Comparison of ENCODE assay signal across 11 cellular contexts in the genomic region with DNA sequence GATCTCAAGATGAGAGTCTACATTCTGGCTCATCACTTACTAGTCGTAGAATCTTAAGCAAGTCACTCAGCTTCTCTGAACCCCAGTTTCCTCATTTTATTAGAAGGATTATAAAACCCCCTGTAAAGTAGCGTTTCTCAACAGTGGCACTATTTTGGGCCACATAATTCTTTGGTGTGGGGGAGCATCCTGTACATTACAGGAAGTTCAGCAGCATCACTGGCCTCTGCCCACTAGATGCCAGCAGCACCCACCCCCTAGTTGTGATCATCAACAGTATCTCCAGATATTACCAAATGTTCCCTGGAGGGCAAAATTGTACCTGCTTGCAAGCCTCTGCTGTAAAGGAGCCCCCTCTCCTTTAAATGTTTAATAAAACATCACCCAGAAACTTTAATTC. TPM values are rescaled to one million over a fixed set of nuclear protein-coding genes. Genes with fewer than 3 reads are reported as not detected.
DNase-seq lines count a peak whose midpoint lies in the region; ATAC-seq, FAIRE-seq and TF ChIP-seq lines count a peak whose summit lies in the region.
"Had no signal": no experiment of that assay in that cellular context is flagged by ENCODE, and none has a peak within 500 bp of the region (broad histone marks: within the 10 kb centered on the region; RNA-seq: fewer than 3 reads in every experiment).

No MANE protein-coding gene starts in this region.

- no peak for FAIRE-seq in HepG2 (lab: Jason Lieb, UNC)

- peaks cover 62% of the 10 kb centered on the region for H3K79me2 ChIP-seq in HepG2 (ENCODE audit: insufficient read depth, low read length)

- no peak overlapping the region for H2AFZ ChIP-seq in HepG2 (ENCODE audit: low read length)

- H3K9me3 ChIP-seq in HepG2 (ENCODE audit: low read length) (no peaks in the 10 kb centered on the region), right lobe of liver (no peaks in the 10 kb centered on the region), uterus (no peaks in the 10 kb centered on the region)
- H3K9me3 ChIP-seq: gastrocnemius medialis had no signal

- 0 out of 2 replicates have a peak, but pooled peaks have one; percentile 20 for TF ChIP-seq RAD21 in HepG2 (CRISPR knock-in tag; IDR thresholded peaks at IDR 0.05)

- POLR2A ChIA-PET in HepG2 (lab: Yijun Ruan, JAX) = interaction anchor here (1.3 kb wide), 1 partner anchor 23 kb away, joined by 12 read pairs; a partner anchor contains a TSS

- H4K20me1 ChIP-seq in HepG2 (ENCODE audit: insufficient read depth, low read length) = no peaks in the 10 kb centered on the region

- H3K4me3 ChIP-seq in HepG2 (replicated peaks in 1 of 3; ENCODE audit: insufficient read depth in 1 of 3, low read depth in 2 of 3, low read length in 3 of 3) (peak overlapping the region in 1 of 3 experiments; percentile 34; a peak in 1 of 6 replicates), right lobe of liver (no peak overlapping the region), uterus (no peak overlapping the region)
- H3K4me3 ChIP-seq: gastrocnemius medialis had no signal

- TF ChIP-seq CTCF in HepG2 (CRISPR knock-in tag; IDR thresholded peaks at IDR 0.05) (peak; percentile 17; the same call in 1 of the 2 replicates), right lobe of liver (IDR thresholded peaks at IDR 0.05) (peak in 1 of 4 donors; percentile 2), uterus (IDR thresholded peaks at IDR 0.05) (no peak)

- H3K27ac ChIP-seq in HepG2 (ENCODE audit: extremely low read length, insufficient read depth, low read length) = peak overlapping the region; percentile 94
- H3K27ac ChIP-seq in right lobe of liver = peak overlapping the region in 1 of 3 donors; percentile 14
- H3K27ac ChIP-seq in uterus = peak overlapping the region; percentile 60 to 69

- WGBS in HepG2 (ENCODE audit: low lambda C conversion rate) = 94% methylated on average over 2 of the region's 2 CpGs
- no CpG with 5 or more reads among the region's 2 CpGs for WGBS in right lobe of liver (ENCODE audit: insufficient coverage, low coverage, low lambda C conversion rate, missing lambda C conversion rate)

- intact Hi-C loops in HepG2 (cut with micrococcal nuclease; ENCODE audit: unreplicated experiment) (loop anchor here (10.0 kb wide), 1 partner anchor 182 kb away; no protein-coding TSS in a partner anchor), right lobe of liver (cut with DNase I) (no loop called here), uterus (cut with DNase I; ENCODE audit: low total_unique reads) (no loop called here)

- no peak for ATAC-seq in HepG2
- ATAC-seq in right lobe of liver = no peak
- peak; percentile 71 for ATAC-seq in SK-N-SH treated with all-trans-retinoic acid at 6 μM for 48 hours

- H3K4me2 ChIP-seq in HepG2 (ENCODE audit: low read depth, low read length) = peak overlapping the region; percentile 71

- H3K36me3 ChIP-seq in HepG2 (replicated peaks in 1 of 2; ENCODE audit: control insufficient read depth in 1 of 2, insufficient read depth in 2 of 2, low read length in 2 of 2) = peaks cover 3 to 20% of the 10 kb centered on the region in 2 experiments
- H3K36me3 ChIP-seq in right lobe of liver = no peaks in the 10 kb centered on the region
- no peaks in the 10 kb centered on the region for H3K36me3 ChIP-seq in uterus
- H3K36me3 ChIP-seq: gastrocnemius medialis had no signal

- no peak for TF ChIP-seq POLR2A in HepG2 (IDR thresholded peaks at IDR 0.05; ENCODE audit: insufficient read depth in 1 of 2, low read depth in 2 of 2, low read length in 2 of 2)
- no peak for TF ChIP-seq POLR2A in right lobe of liver (IDR thresholded peaks at IDR 0.05)
- TF ChIP-seq POLR2A in uterus (IDR thresholded peaks at IDR 0.05) = no peak

- H3K4me1 ChIP-seq in HepG2 (ENCODE audit: insufficient read depth, low read length) = peaks cover 92% of the 10 kb centered on the region
- peaks cover 0 to 74% (median 21%) of the 10 kb centered on the region in 4 donors for H3K4me1 ChIP-seq in right lobe of liver
- H3K4me1 ChIP-seq in uterus = peaks cover 0 to under 1% of the 10 kb centered on the region in 2 donors

- H3K27me3 ChIP-seq in HepG2 (ENCODE audit: control insufficient read depth in 1 of 2, insufficient read depth in 2 of 2, low read length in 2 of 2) (no peaks in the 10 kb centered on the region), right lobe of liver (no peaks in the 10 kb centered on the region), uterus (no peaks in the 10 kb centered on the region)
- H3K27me3 ChIP-seq: gastrocnemius medialis had no signal

- in situ Hi-C loops in HepG2 (cut with HindIII; ENCODE audit: extremely low pct_ligation_motif_present, low pct_unique_long_range_greater_than_20kb) = no loop called here

- peak overlapping the region; percentile 61 for H3K9ac ChIP-seq in HepG2 (ENCODE audit: insufficient read depth, low read depth, low read length)

- TF ChIP-seq EP300 in HepG2 (IDR thresholded peaks at IDR 0.05; ENCODE audit: low read depth in 2 of 2, low read length in 2 of 2) = no peak
- TF ChIP-seq EP300 in HepG2 (CRISPR knock-in tag; IDR thresholded peaks at IDR 0.05; ENCODE audit: borderline replicate concordance) = no peak

- CTCF ChIA-PET in HepG2 (lab: Yijun Ruan, JAX; ENCODE audit: low intra/inter-chr PET ratio, low total read pairs) = no interaction called here

- BruUV-seq in HepG2 (replicated peaks; lab: Mats Ljungman, UMichigan) = no TSS peak

- DNase-seq in HepG2 (ENCODE audit: low spot score) = no peak
- no peak for DNase-seq in right lobe of liver
- DNase-seq in globus pallidus (ENCODE audit: low spot score) = peak; percentile 61
- no peak for DNase-seq in uterus
- no peak for DNase-seq in middle frontal gyrus (ENCODE audit: extremely low spot score, low spot score)
- DNase-seq in DMS153 treated with DMSO at 0.1 percent for 48 hours (lab: John Stamatoyannopoulos, UW; ENCODE audit: unreplicated experiment) = no peak
- no peak for DNase-seq in 8988T
- DNase-seq: activated naive CD8-positive, alpha-beta T cell treated with anti-CD3 and anti-CD28 coated beads for 36 hours; gastrocnemius medialis; NCI-H187 treated with DMSO at 0.1 percent for 48 hours had no signal

TF ChIP-seq in HepG2, 621 proteins besides CTCF, POLR2A, EP300 and RAD21:
- TF ChIP-seq, protein P1, sequence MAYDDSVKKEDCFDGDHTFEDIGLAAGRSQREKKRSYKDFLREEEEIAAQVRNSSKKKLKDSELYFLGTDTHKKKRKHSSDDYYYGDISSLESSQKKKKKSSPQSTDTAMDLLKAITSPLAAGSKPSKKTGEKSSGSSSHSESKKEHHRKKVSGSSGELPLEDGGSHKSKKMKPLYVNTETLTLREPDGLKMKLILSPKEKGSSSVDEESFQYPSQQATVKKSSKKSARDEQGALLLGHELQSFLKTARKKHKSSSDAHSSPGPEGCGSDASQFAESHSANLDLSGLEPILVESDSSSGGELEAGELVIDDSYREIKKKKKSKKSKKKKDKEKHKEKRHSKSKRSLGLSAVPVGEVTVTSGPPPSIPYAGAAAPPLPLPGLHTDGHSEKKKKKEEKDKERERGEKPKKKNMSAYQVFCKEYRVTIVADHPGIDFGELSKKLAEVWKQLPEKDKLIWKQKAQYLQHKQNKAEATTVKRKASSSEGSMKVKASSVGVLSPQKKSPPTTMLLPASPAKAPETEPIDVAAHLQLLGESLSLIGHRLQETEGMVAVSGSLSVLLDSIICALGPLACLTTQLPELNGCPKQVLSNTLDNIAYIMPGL (CRISPR knock-in tag; IDR thresholded peaks at IDR 0.05; ENCODE audit: borderline replicate concordance in 1 of 2, low read depth in 1 of 2) = no peak
- peak; percentile 22; the same call in 1 of the 2 replicates for TF ChIP-seq STAG1 (CRISPR knock-in tag; IDR thresholded peaks at IDR 0.05)
TF ChIP-seq in HepG2: peak in this region for 1.

TF ChIP-seq in SK-N-SH treated with all-trans-retinoic acid at 6 μM for 48 hours, 23 proteins besides CTCF, POLR2A, EP300 and RAD21 (continues in another document):
- TF ChIP-seq OSR1 (CRISPR knock-in tag; IDR thresholded peaks at IDR 0.05) (no peak), RARB (CRISPR knock-in tag; IDR thresholded peaks at IDR 0.05) (no peak)
- TF ChIP-seq, protein P2, sequence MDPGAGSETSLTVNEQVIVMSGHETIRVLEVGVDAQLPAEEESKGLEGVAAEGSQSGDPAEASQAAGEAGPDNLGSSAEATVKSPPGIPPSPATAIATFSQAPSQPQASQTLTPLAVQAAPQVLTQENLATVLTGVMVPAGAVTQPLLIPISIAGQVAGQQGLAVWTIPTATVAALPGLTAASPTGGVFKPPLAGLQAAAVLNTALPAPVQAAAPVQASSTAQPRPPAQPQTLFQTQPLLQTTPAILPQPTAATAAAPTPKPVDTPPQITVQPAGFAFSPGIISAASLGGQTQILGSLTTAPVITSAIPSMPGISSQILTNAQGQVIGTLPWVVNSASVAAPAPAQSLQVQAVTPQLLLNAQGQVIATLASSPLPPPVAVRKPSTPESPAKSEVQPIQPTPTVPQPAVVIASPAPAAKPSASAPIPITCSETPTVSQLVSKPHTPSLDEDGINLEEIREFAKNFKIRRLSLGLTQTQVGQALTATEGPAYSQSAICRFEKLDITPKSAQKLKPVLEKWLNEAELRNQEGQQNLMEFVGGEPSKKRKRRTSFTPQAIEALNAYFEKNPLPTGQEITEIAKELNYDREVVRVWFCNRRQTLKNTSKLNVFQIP (CRISPR knock-in tag; IDR thresholded peaks at IDR 0.05; ENCODE audit: borderline replicate concordance, low read depth) = no peak

RNA-seq across cellular contexts. Expression of a gene that starts 22.6 kb away (rescaled TPM):
- total RNA-seq in HepG2 (2016; rRNA removed; fragmentation: Illumina TruSeq; extraction: Trizol) (13.8 and 14.3 TPM in 2 replicates), right lobe of liver (10 to 100 TPM in 3 of 6 experiments, 1 to 10 TPM in 3; 7.0 to 16.1 (median 9.8) TPM), uterus (10 to 100 TPM; 36.8 to 65.6 (median 46.0) TPM)
- total RNA-seq in HepG2 (2016; cell fraction: cytosol; rRNA removed; fragmentation: Illumina TruSeq; extraction: Trizol; ENCODE audit: low read depth) = 5.1 and 5.3 TPM in 2 replicates
- total RNA-seq in HepG2 (2016; cell fraction: insoluble cytoplasmic fraction; rRNA removed; fragmentation: Illumina TruSeq; extraction: Trizol) = 13.0 and 13.3 TPM in 2 replicates
- total RNA-seq in HepG2 (2016; cell fraction: membrane; rRNA removed; fragmentation: Illumina TruSeq; extraction: Trizol) = 9.4 and 10.5 TPM in 2 replicates
- 53.4 and 58.4 TPM in 2 replicates for total RNA-seq in HepG2 (2016; cell fraction: nucleus; rRNA removed; fragmentation: Illumina TruSeq; extraction: Trizol)
- polyA plus RNA-seq in HepG2 (2011; rRNA removed) = 10.4 and 12.8 TPM in 2 replicates
- 5.8 and 6.4 TPM in 2 replicates for polyA plus RNA-seq in HepG2 (2011; cell fraction: cytosol; rRNA removed)
- 15.9 and 29.1 TPM in 2 replicates for polyA plus RNA-seq in HepG2 (2011; cell fraction: nucleus; rRNA removed)
- polyA plus RNA-seq in HepG2 (2012) = 11.9 and 13.6 TPM in 2 replicates
- 2.0 and 2.1 TPM in 2 replicates for polyA plus RNA-seq in HepG2 (2016; cell fraction: cytosol; fragmentation: Illumina TruSeq; extraction: Trizol; ENCODE audit: low read depth)
- polyA plus RNA-seq in HepG2 (2016; cell fraction: insoluble cytoplasmic fraction; fragmentation: Illumina TruSeq; extraction: Trizol; ENCODE audit: low read depth) = 8.6 and 9.2 TPM in 2 replicates
- 2.3 and 3.4 TPM in 2 replicates for polyA plus RNA-seq in HepG2 (2016; cell fraction: membrane; fragmentation: Illumina TruSeq; extraction: Trizol; ENCODE audit: low read depth)
- 14.9 and 15.9 TPM in 2 replicates for polyA plus RNA-seq in HepG2 (2016; cell fraction: nucleus; fragmentation: Illumina TruSeq; extraction: Trizol; ENCODE audit: insufficient read depth, low read depth)
- polyA minus RNA-seq in HepG2 (2011; rRNA and poly(A)+ RNA removed; ENCODE audit: low replicate concordance) = 7.2 and 67.0 TPM in 2 replicates
- polyA minus RNA-seq in HepG2 (2011; cell fraction: cytosol; rRNA and poly(A)+ RNA removed) = 9.8 and 14.1 TPM in 2 replicates
- 147 and 165 TPM in 2 replicates for polyA minus RNA-seq in HepG2 (2011; cell fraction: nucleus; rRNA and poly(A)+ RNA removed)
